1 cellular context compared by ENCODE assay signal in genomic region chr3:142097099-142097843, GRCh38.
TF ChIP-seq lines count a peak whose summit lies in the region.

No MANE protein-coding gene starts in this region.

TF ChIP-seq in IMR-90, 13 proteins besides CTCF, POLR2A, EP300 and RAD21 (continued from another document):
- TF ChIP-seq USF2 (IDR thresholded peaks at IDR 0.05; ENCODE audit: low read depth, low read length), result no peak
- peak; percentile 61 for TF ChIP-seq MAFK (IDR thresholded peaks at IDR 0.05; ENCODE audit: low read depth, low read length)
- TF ChIP-seq FOS (IDR thresholded peaks at IDR 0.05; ENCODE audit: low read depth, low read length), result no peak
- TF ChIP-seq RFX5 (IDR thresholded peaks at IDR 0.05; ENCODE audit: low read depth, low read length), result no peak
- no peak for TF ChIP-seq NFE2L2 (IDR thresholded peaks at IDR 0.05; ENCODE audit: low read depth, low read length)
- TF ChIP-seq MAZ (IDR thresholded peaks at IDR 0.05; ENCODE audit: borderline replicate concordance, low read depth, low read length), result no peak
